8 cellular contexts compared by ENCODE assay signal in genomic region chrX:96372313-96373046, GRCh38.
A peak's percentile ranks its signal among the peaks of the same experiment; 100 is the strongest.
DNase-seq lines count a peak whose midpoint lies in the region; ATAC-seq and TF ChIP-seq lines count a peak whose summit lies in the region.

No MANE protein-coding gene starts in this region.

- intact Hi-C loops in lower leg skin (cut with DNase I; ENCODE audit: low total_unique reads), result no loop called here

- H3K9me3 Mint-ChIP-seq in stimulated activated naive B cell treated with anti-CD40 and anti-IgM and Interleukin-4, amounts not matched to agents 10 μg/mL and 1 μg/mL and 100 μg/mL, for 72 hours, result no peaks in the 10 kb centered on the region

- TF ChIP-seq CTCF in omental fat pad (IDR thresholded peaks at IDR 0.05), result no peak
- peak in 1 of 3 donors; percentile 16 for TF ChIP-seq CTCF in lower leg skin (IDR thresholded peaks at IDR 0.05)

- DNase-seq in EL, result peak; percentile 37
- peak; percentile 42 for DNase-seq in HEK293T (ENCODE audit: extremely low spot score)
- DNase-seq in NCI-H774 (lab: John Stamatoyannopoulos, UW), result peak; percentile 0
- DNase-seq in dedifferentiated amniotic fluid mesenchymal stem cell (ENCODE audit: extremely low spot score), result peak; percentile 67
- peak; percentile 32 for DNase-seq in midbrain (lab: John Stamatoyannopoulos, UW)
- no peak for DNase-seq in omental fat pad (ENCODE audit: low spot score)
- no peak for DNase-seq in stimulated activated naive B cell treated with anti-CD40 and anti-IgM and Interleukin-4, amounts not matched to agents 10 μg/mL and 1 μg/mL and 100 μg/mL, for 72 hours
- no peak for DNase-seq in lower leg skin (ENCODE audit: low spot score in 2 of 2)

- WGBS in lower leg skin, 2 donors, result 28 to 35% methylated on average over 7 of the region's 7 CpGs

- ATAC-seq in omental fat pad (ENCODE audit: low FRiP score), result no peak
- ATAC-seq in stimulated activated naive B cell treated with anti-CD40 and anti-IgM and Interleukin-4, amounts not matched to agents 10 μg/mL and 1 μg/mL and 100 μg/mL, for 72 hours (replicated peaks), result no peak

- POLR2A ChIA-PET in HEK293T (lab: Yijun Ruan, JAX), result no interaction called here

- H3K36me3 Mint-ChIP-seq in stimulated activated naive B cell treated with anti-CD40 and anti-IgM and Interleukin-4, amounts not matched to agents 10 μg/mL and 1 μg/mL and 100 μg/mL, for 72 hours, result no peaks in the 10 kb centered on the region

- H3K27ac Mint-ChIP-seq in stimulated activated naive B cell treated with anti-CD40 and anti-IgM and Interleukin-4, amounts not matched to agents 10 μg/mL and 1 μg/mL and 100 μg/mL, for 72 hours, result no peak overlapping the region

- H3K27me3 Mint-ChIP-seq in stimulated activated naive B cell treated with anti-CD40 and anti-IgM and Interleukin-4, amounts not matched to agents 10 μg/mL and 1 μg/mL and 100 μg/mL, for 72 hours, result no peaks in the 10 kb centered on the region

- no peak overlapping the region for H3K4me3 Mint-ChIP-seq in stimulated activated naive B cell treated with anti-CD40 and anti-IgM and Interleukin-4, amounts not matched to agents 10 μg/mL and 1 μg/mL and 100 μg/mL, for 72 hours

- CTCF ChIA-PET in HEK293T (lab: Yijun Ruan, JAX), result interaction anchor here (0.9 kb wide), 1 partner anchor 183 kb away, joined by 3 read pairs; no protein-coding TSS in a partner anchor

- no peak overlapping the region for H3K4me3 ChIP-seq in lower leg skin (ENCODE audit: low read depth, poor library complexity, severe bottlenecking)

- no peak for TF ChIP-seq POLR2A in lower leg skin (IDR thresholded peaks at IDR 0.05)

- no peaks in the 10 kb centered on the region for H3K4me1 Mint-ChIP-seq in stimulated activated naive B cell treated with anti-CD40 and anti-IgM and Interleukin-4, amounts not matched to agents 10 μg/mL and 1 μg/mL and 100 μg/mL, for 72 hours

TF ChIP-seq in HEK293T, 16 proteins besides CTCF, POLR2A, EP300 and RAD21:
- TF ChIP-seq LEF1 (IDR thresholded peaks at IDR 0.05; ENCODE audit: borderline replicate concordance), result no peak

Comparison
In these comparisons a context has a peak if more than half of its experiments do, and no peak if none do; other contexts are left out.
1. DNase-seq: peak in EL (single experiment), HEK293T (single experiment), NCI-H774 (single experiment), dedifferentiated amniotic fluid mesenchymal stem cell (single experiment) and midbrain (single experiment); none in omental fat pad (single experiment), stimulated activated naive B cell treated with anti-CD40 and anti-IgM and Interleukin-4, amounts not matched to agents 10 μg/mL and 1 μg/mL and 100 μg/mL, for 72 hours (single experiment) and lower leg skin (0 of 2).